16 cellular contexts compared by ENCODE assay signal in the genomic region with DNA sequence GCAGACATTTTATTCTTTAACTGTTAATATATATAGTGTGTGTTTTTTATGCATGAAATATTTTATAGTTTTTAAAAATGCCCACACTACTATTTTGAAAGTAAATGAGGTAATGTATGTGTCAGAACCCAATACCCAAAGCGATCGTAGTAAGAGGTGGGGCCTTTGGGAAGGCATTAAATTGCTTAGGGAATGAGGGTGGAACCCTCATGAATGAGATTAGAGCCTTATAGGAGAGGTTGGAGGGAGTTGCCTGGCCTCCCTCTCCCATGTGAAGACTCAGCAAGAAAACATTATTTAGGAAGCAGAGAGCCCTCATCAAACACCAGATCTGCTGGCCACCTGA. TPM values are rescaled to one million over a fixed set of nuclear protein-coding genes. Genes with fewer than 3 reads are reported as not detected.
DNase-seq lines count a peak whose midpoint lies in the region; ATAC-seq and TF ChIP-seq lines count a peak whose summit lies in the region.
"Had no signal": no experiment of that assay in that cellular context is flagged by ENCODE, and none has a peak within 500 bp of the region (broad histone marks: within the 10 kb centered on the region; RNA-seq: fewer than 3 reads in every experiment).

No MANE protein-coding gene starts in this region.

- intact Hi-C loops in IMR-90 (cut with micrococcal nuclease): no loop called here
- intact Hi-C loops in lower lobe of right lung (cut with DNase I): no loop called here

- peaks cover 14 to 27% of the 10 kb centered on the region in 2 experiments for H3K79me1 ChIP-seq in IMR-90 (ENCODE audit: low read depth in 1 of 2, low read length in 2 of 2)

- POLR2A ChIA-PET in IMR-90 (lab: Charles Lee; ENCODE audit: unreplicated experiment): no interaction called here

- dilution Hi-C loops in IMR-90 (cut with HindIII; ENCODE audit: low sequenced_read_pairs, unreplicated experiment): no loop called here

- no CpG with 5 or more reads among the region's 2 CpGs for WGBS in IMR-90 (ENCODE audit: extremely low coverage in 2 of 2, insufficient read length in 1 of 2), 2 experiments

- H3K36me3 ChIP-seq in IMR-90 (ENCODE audit: control insufficient read depth, insufficient read depth, low read length) (peaks cover 17% of the 10 kb centered on the region), WERI-Rb-1 (peaks cover 7% of the 10 kb centered on the region), lower lobe of right lung (peaks cover 9% of the 10 kb centered on the region)

- no peak overlapping the region for H3K56ac ChIP-seq in IMR-90 (ENCODE audit: extremely low read depth, insufficient read depth, low read length)

- 0 out of 2 replicates have a peak overlapping the region, but pooled peaks have one; percentile 7 for H3K4me2 ChIP-seq in IMR-90 (ENCODE audit: low read depth, low read length)
- H3K4me2 ChIP-seq: KMS-11 had no signal

- H3K27ac ChIP-seq in IMR-90 (ENCODE audit: insufficient read depth, low read length) (no peak overlapping the region), WERI-Rb-1 (peak overlapping the region; percentile 91), lower lobe of right lung (peak overlapping the region; percentile 80), temporal lobe (ENCODE audit: low read depth, low read length) (peak overlapping the region; percentile 95)
- H3K27ac ChIP-seq: KMS-11, parathyroid adenoma had no signal

- peaks cover 29% of the 10 kb centered on the region for H3K9me1 ChIP-seq in IMR-90 (ENCODE audit: insufficient read depth, low read length)

- DNase-seq in IMR-90 (no peak), WERI-Rb-1 (no peak), lower lobe of right lung (no peak), NCI-H226 (no peak), nucleus accumbens (lab: John Stamatoyannopoulos, UW) (no peak)
- DNase-seq in stimulated activated CD4-positive, alpha-beta T cell treated with anti-CD3 and anti-CD28 coated beads, Interleukin-2, amount 100 ng/mL, for 48 hours: no peak
- DNase-seq: activated CD4-positive, alpha-beta T cell treated with anti-CD3 and anti-CD28 coated beads, Interleukin-2, amount 10 ng/mL, durations not matched to agents 7 days and 5 days; activated naive CD4-positive, alpha-beta T cell treated with anti-CD3 and anti-CD28 coated beads for 36 hours; heart right ventricle; HFFc6; immature natural killer cell; naive B cell; Right ventricle myocardium superior had no signal

- no peak overlapping the region for H2AFZ ChIP-seq in IMR-90 (replicated peaks; ENCODE audit: low read length, poor library complexity)
- H2AFZ ChIP-seq: parathyroid adenoma had no signal

- no peak for TF ChIP-seq POLR2A in IMR-90 (IDR thresholded peaks at IDR 0.05; ENCODE audit: low read depth, low read length)

- CTCF ChIA-PET in IMR-90 (lab: Yijun Ruan, JAX): no interaction called here

- TF ChIP-seq CTCF in IMR-90 (conservative IDR thresholded peaks at IDR 0.05; ENCODE audit: low read depth, low read length) (no peak), WERI-Rb-1 (IDR thresholded peaks at IDR 0.05; ENCODE audit: low read depth, low read length) (no peak), lower lobe of right lung (IDR thresholded peaks at IDR 0.05) (no peak)

- H3K4me3 ChIP-seq in IMR-90 (ENCODE audit: insufficient read depth, low read depth, low read length) (no peak overlapping the region), WERI-Rb-1 (ENCODE audit: low read depth, low read length) (no peak overlapping the region), lower lobe of right lung (no peak overlapping the region)
- H3K4me3 ChIP-seq: heart right ventricle had no signal

- H2BK120ac ChIP-seq in IMR-90 (ENCODE audit: low read depth, low read length): no peak overlapping the region; the same call in 1 of the 2 replicates

- H3K9me3 ChIP-seq in IMR-90 (ENCODE audit: control insufficient read depth, insufficient read depth, low read length) (no peaks in the 10 kb centered on the region), WERI-Rb-1 (ENCODE audit: severe bottlenecking) (no peaks in the 10 kb centered on the region), lower lobe of right lung (no peaks in the 10 kb centered on the region)
- H3K9me3 ChIP-seq: heart right ventricle had no signal

- H3K27me3 ChIP-seq in IMR-90 (ENCODE audit: control insufficient read depth, insufficient read depth, low read length): no peaks in the 10 kb centered on the region
- H3K27me3 ChIP-seq in WERI-Rb-1 (ENCODE audit: insufficient read depth, low read depth, severe bottlenecking): no peaks in the 10 kb centered on the region
- no peaks in the 10 kb centered on the region for H3K27me3 ChIP-seq in lower lobe of right lung (ENCODE audit: low read depth)
- H3K27me3 ChIP-seq: heart right ventricle had no signal

- no peak overlapping the region for H2BK15ac ChIP-seq in IMR-90 (ENCODE audit: low read depth, low read length)

- H2BK20ac ChIP-seq in IMR-90 (ENCODE audit: low read depth, low read length): no peak overlapping the region

- no peak for TF ChIP-seq RAD21 in IMR-90 (IDR thresholded peaks at IDR 0.05; ENCODE audit: low read length)

- H3K23ac ChIP-seq in IMR-90 (ENCODE audit: low read depth, low read length): no peak overlapping the region

- no peak overlapping the region; a peak in 1 of 4 replicates for H4K8ac ChIP-seq in IMR-90 (ENCODE audit: low read depth in 2 of 2, low read length in 2 of 2)

- H3K14ac ChIP-seq in IMR-90 (replicated peaks; ENCODE audit: low read depth, low read length): no peak overlapping the region

- no peak overlapping the region for H3K9ac ChIP-seq in IMR-90 (ENCODE audit: low read depth, low read length)
- H3K9ac ChIP-seq: KMS-11, parathyroid adenoma had no signal

- 0 out of 2 replicates have a peak overlapping the region, but pooled peaks have one; percentile 27 for H4K5ac ChIP-seq in IMR-90 (ENCODE audit: low read depth, low read length)

- peaks cover 27% of the 10 kb centered on the region for H3K4me1 ChIP-seq in IMR-90 (ENCODE audit: control insufficient read depth, insufficient read depth, low read length)
- H3K4me1 ChIP-seq in lower lobe of right lung: peaks cover 30% of the 10 kb centered on the region
- H3K4me1 ChIP-seq: parathyroid adenoma had no signal

- no peaks in the 10 kb centered on the region for H4K20me1 ChIP-seq in IMR-90 (ENCODE audit: insufficient read depth, low read length)

- no peak overlapping the region for H2AK5ac ChIP-seq in IMR-90 (ENCODE audit: low read depth, low read length)

- no peak overlapping the region for H2BK5ac ChIP-seq in IMR-90 (ENCODE audit: low read depth, low read length, poor library complexity, severe bottlenecking)

- no peak overlapping the region for H3K18ac ChIP-seq in IMR-90 (ENCODE audit: low read depth, low read length)

- no peak for ATAC-seq in IMR-90 (ENCODE audit: low read depth)
- peak; percentile 39 to 63 for ATAC-seq in lower lobe of right lung

- 0 out of 2 replicates have a peak overlapping the region, but pooled peaks have one; percentile 33 for H3K4ac ChIP-seq in IMR-90 (ENCODE audit: low read depth, low read length)

- BruUV-seq in IMR-90 (replicated peaks; lab: Mats Ljungman, UMichigan): no TSS peak

- no peak overlapping the region for H2AK9ac ChIP-seq in IMR-90 (replicated peaks; ENCODE audit: low read depth, low read length, poor library complexity)

- H4K91ac ChIP-seq in IMR-90 (ENCODE audit: insufficient read depth, low read depth, low read length): no peak overlapping the region

- in situ Hi-C loops in IMR-90 (cut with MboI; ENCODE audit: low sequenced_read_pairs): no loop called here

TF ChIP-seq in IMR-90, 13 proteins besides CTCF, POLR2A, EP300 and RAD21:
- no peak for TF ChIP-seq MAFK (IDR thresholded peaks at IDR 0.05; ENCODE audit: low read depth, low read length)
- TF ChIP-seq NFE2L2 (IDR thresholded peaks at IDR 0.05; ENCODE audit: low read depth, low read length): no peak
- no peak for TF ChIP-seq BHLHE40 (IDR thresholded peaks at IDR 0.05; ENCODE audit: low read depth, low read length)
- no peak for TF ChIP-seq MAZ (IDR thresholded peaks at IDR 0.05; ENCODE audit: borderline replicate concordance, low read depth, low read length)
- TF ChIP-seq RFX5 (IDR thresholded peaks at IDR 0.05; ENCODE audit: low read depth, low read length): no peak
- TF ChIP-seq, protein P1, sequence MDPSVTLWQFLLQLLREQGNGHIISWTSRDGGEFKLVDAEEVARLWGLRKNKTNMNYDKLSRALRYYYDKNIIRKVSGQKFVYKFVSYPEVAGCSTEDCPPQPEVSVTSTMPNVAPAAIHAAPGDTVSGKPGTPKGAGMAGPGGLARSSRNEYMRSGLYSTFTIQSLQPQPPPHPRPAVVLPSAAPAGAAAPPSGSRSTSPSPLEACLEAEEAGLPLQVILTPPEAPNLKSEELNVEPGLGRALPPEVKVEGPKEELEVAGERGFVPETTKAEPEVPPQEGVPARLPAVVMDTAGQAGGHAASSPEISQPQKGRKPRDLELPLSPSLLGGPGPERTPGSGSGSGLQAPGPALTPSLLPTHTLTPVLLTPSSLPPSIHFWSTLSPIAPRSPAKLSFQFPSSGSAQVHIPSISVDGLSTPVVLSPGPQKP (IDR thresholded peaks at IDR 0.05; ENCODE audit: borderline replicate concordance, low read depth, low read length): no peak

RNA-seq across cellular contexts. Expression of a gene that starts 11.1 kb away (rescaled TPM):
- 1.4 and 1.6 TPM in 2 replicates for total RNA-seq in IMR-90 (2012; rRNA removed)
- polyA plus RNA-seq in IMR-90 (2012; rRNA removed): 3.3 TPM in 2 replicates
- 2.1 and 6.1 TPM in 2 replicates for polyA plus RNA-seq in IMR-90 (2012; cell fraction: cytosol; rRNA removed)
- polyA plus RNA-seq in IMR-90 (2012; cell fraction: nucleus; rRNA removed; ENCODE audit: low replicate concordance): 4.0 and 10.4 TPM in 2 replicates
- total RNA-seq in lower lobe of right lung: 2.6 TPM
- total RNA-seq in temporal lobe: 16.0 TPM
- total RNA-seq: HFFc6 had no signal

RNA-seq across cellular contexts. Expression of a gene that starts 22.6 kb away (rescaled TPM):
- total RNA-seq in IMR-90 (2012; rRNA removed): 2,360 and 3,444 TPM in 2 replicates
- 2,477 and 2,872 TPM in 2 replicates for polyA plus RNA-seq in IMR-90 (2012; rRNA removed)
- 2,410 and 4,196 TPM in 2 replicates for polyA plus RNA-seq in IMR-90 (2012; cell fraction: cytosol; rRNA removed)
- polyA plus RNA-seq in IMR-90 (2012; cell fraction: nucleus; rRNA removed; ENCODE audit: low replicate concordance): 593 and 1,092 TPM in 2 replicates
- total RNA-seq in lower lobe of right lung: 1,761 TPM
- 533 TPM for total RNA-seq in temporal lobe
